1 cellular context compared by ENCODE assay signal in genomic region chr2:17830053-17831034, GRCh38.
TF ChIP-seq lines count a peak whose summit lies in the region.

No MANE protein-coding gene starts in this region.

TF ChIP-seq in HepG2, 621 proteins besides CTCF, POLR2A, EP300 and RAD21 (continued from another document and continues in another):
- TF ChIP-seq SNAPC4 (CRISPR knock-in tag; IDR thresholded peaks at IDR 0.05) (no peak), ZNF768 (CRISPR knock-in tag; IDR thresholded peaks at IDR 0.05) (peak; percentile 42; the same call in 1 of the 2 replicates), STAG1 (CRISPR knock-in tag; IDR thresholded peaks at IDR 0.05) (peak; percentile 74), NR2F1 (CRISPR knock-in tag; IDR thresholded peaks at IDR 0.05) (no peak), NCOA1 (CRISPR knock-in tag; IDR thresholded peaks at IDR 0.05) (no peak), BORCS8-MEF2B (CRISPR knock-in tag; IDR thresholded peaks at IDR 0.05) (peak; percentile 47), HNF4G (IDR thresholded peaks at IDR 0.05; ENCODE audit: borderline replicate concordance, low read depth, low read length) (no peak), HNF4G (CRISPR knock-in tag; IDR thresholded peaks at IDR 0.05; ENCODE audit: borderline replicate concordance, low read depth) (no peak), ZNF572 (CRISPR knock-in tag; IDR thresholded peaks at IDR 0.05) (no peak), SP5 (CRISPR knock-in tag; IDR thresholded peaks at IDR 0.05; ENCODE audit: borderline replicate concordance, low read depth) (no peak), FOXC1 (CRISPR knock-in tag; IDR thresholded peaks at IDR 0.05; ENCODE audit: borderline replicate concordance) (peak; percentile 63; the same call in 1 of the 2 replicates), CBFB (CRISPR knock-in tag; IDR thresholded peaks at IDR 0.05) (peak; percentile 31; the same call in 1 of the 2 replicates), MAX (IDR thresholded peaks at IDR 0.05) (peak; percentile 40; the same call in 1 of the 2 replicates), ZNF850 (CRISPR knock-in tag; conservative IDR thresholded peaks at IDR 0.05) (no peak), HNF4A (CRISPR knock-in tag; IDR thresholded peaks at IDR 0.05) (no peak), KLF12 (CRISPR knock-in tag; IDR thresholded peaks at IDR 0.05; ENCODE audit: borderline replicate concordance) (no peak), ZSCAN25 (CRISPR knock-in tag; IDR thresholded peaks at IDR 0.05) (no peak), AGO2 (optimal IDR thresholded peaks at IDR 0.05; ENCODE audit: low read depth, low read length) (no peak), ZNF800 (CRISPR knock-in tag; IDR thresholded peaks at IDR 0.05) (0 out of 2 replicates have a peak, but pooled peaks have one; percentile 19), PRDM15 (CRISPR knock-in tag; IDR thresholded peaks at IDR 0.05) (no peak), RFX3 (CRISPR knock-in tag; IDR thresholded peaks at IDR 0.05) (no peak), RBAK (CRISPR knock-in tag; IDR thresholded peaks at IDR 0.05) (no peak), ZNF589 (CRISPR knock-in tag; conservative IDR thresholded peaks at IDR 0.05) (no peak), ADNP (CRISPR knock-in tag; IDR thresholded peaks at IDR 0.05) (no peak), SIX1 (CRISPR knock-in tag; IDR thresholded peaks at IDR 0.05; ENCODE audit: borderline replicate concordance) (no peak), RBM22 (optimal IDR thresholded peaks at IDR 0.05; ENCODE audit: low read length) (no peak), HDAC6 (IDR thresholded peaks at IDR 0.05; ENCODE audit: low read depth, low read length) (no peak), ZNF790 (CRISPR knock-in tag; IDR thresholded peaks at IDR 0.05; ENCODE audit: borderline replicate concordance) (no peak), ZNF335 (CRISPR knock-in tag; IDR thresholded peaks at IDR 0.05) (no peak), ZIK1 (CRISPR knock-in tag; IDR thresholded peaks at IDR 0.05; ENCODE audit: borderline replicate concordance, low read depth) (no peak), TBP (CRISPR knock-in tag; IDR thresholded peaks at IDR 0.05) (no peak), MAZ (IDR thresholded peaks at IDR 0.05; ENCODE audit: borderline replicate concordance, low read depth, low read length) (peak; percentile 91), MAZ (CRISPR knock-in tag; IDR thresholded peaks at IDR 0.05; ENCODE audit: low read depth) (peak; percentile 79; the same call in 1 of the 2 replicates), CAMTA2 (CRISPR knock-in tag; IDR thresholded peaks at IDR 0.05; ENCODE audit: borderline replicate concordance) (no peak), ZNF296 (CRISPR knock-in tag; conservative IDR thresholded peaks at IDR 0.05) (no peak), ZNF512B (CRISPR knock-in tag; IDR thresholded peaks at IDR 0.05; ENCODE audit: borderline replicate concordance) (0 out of 2 replicates have a peak, but pooled peaks have one; percentile 43), KMT2A (CRISPR knock-in tag; IDR thresholded peaks at IDR 0.05) (peak; percentile 44; the same call in 1 of the 2 replicates), ZNF724P (CRISPR knock-in tag; IDR thresholded peaks at IDR 0.05; ENCODE audit: borderline replicate concordance) (no peak), MATR3 (CRISPR knock-in tag; IDR thresholded peaks at IDR 0.05) (no peak), GPN1 (CRISPR knock-in tag; IDR thresholded peaks at IDR 0.05; ENCODE audit: borderline replicate concordance) (no peak), DPF2 (CRISPR knock-in tag; IDR thresholded peaks at IDR 0.05; ENCODE audit: borderline replicate concordance, low read depth) (no peak), HNF1B (CRISPR knock-in tag; IDR thresholded peaks at IDR 0.05) (peak; percentile 90), MIER3 (CRISPR knock-in tag; IDR thresholded peaks at IDR 0.05; ENCODE audit: borderline replicate concordance) (0 out of 2 replicates have a peak, but pooled peaks have one; percentile 30), JARID2 (CRISPR knock-in tag; IDR thresholded peaks at IDR 0.05; ENCODE audit: insufficient replicate concordance) (peak; percentile 66), CC2D1A (CRISPR knock-in tag; IDR thresholded peaks at IDR 0.05) (no peak), U2AF2 (IDR thresholded peaks at IDR 0.05; ENCODE audit: low read depth, low read length) (no peak), ZNF274 (CRISPR knock-in tag; IDR thresholded peaks at IDR 0.05) (0 out of 2 replicates have a peak, but pooled peaks have one; percentile 42), ZNF510 (CRISPR knock-in tag; IDR thresholded peaks at IDR 0.05; ENCODE audit: low read depth) (no peak), HMG20A (CRISPR knock-in tag; IDR thresholded peaks at IDR 0.05; ENCODE audit: borderline replicate concordance) (no peak; the same call in 1 of the 2 replicates), ZNF644 (CRISPR knock-in tag; IDR thresholded peaks at IDR 0.05; ENCODE audit: low read depth) (peak; percentile 52; the same call in 1 of the 2 replicates), ZNF496 (CRISPR knock-in tag; IDR thresholded peaks at IDR 0.05; ENCODE audit: insufficient replicate concordance) (no peak), NFKBIZ (CRISPR knock-in tag; IDR thresholded peaks at IDR 0.05) (peak; percentile 51; the same call in 1 of the 2 replicates), ZUFSP (CRISPR knock-in tag; IDR thresholded peaks at IDR 0.05; ENCODE audit: borderline replicate concordance) (no peak), GTF3A (CRISPR knock-in tag; conservative IDR thresholded peaks at IDR 0.05) (no peak), RXRA (CRISPR knock-in tag; IDR thresholded peaks at IDR 0.05) (peak; percentile 53; the same call in 1 of the 2 replicates), MED8 (CRISPR knock-in tag; IDR thresholded peaks at IDR 0.05; ENCODE audit: insufficient replicate concordance) (no peak), ZNF546 (CRISPR knock-in tag; conservative IDR thresholded peaks at IDR 0.05) (no peak), TARDBP (CRISPR knock-in tag; IDR thresholded peaks at IDR 0.05) (no peak)
